ENCODE assay signal across 12 cellular contexts in the genomic region with DNA sequence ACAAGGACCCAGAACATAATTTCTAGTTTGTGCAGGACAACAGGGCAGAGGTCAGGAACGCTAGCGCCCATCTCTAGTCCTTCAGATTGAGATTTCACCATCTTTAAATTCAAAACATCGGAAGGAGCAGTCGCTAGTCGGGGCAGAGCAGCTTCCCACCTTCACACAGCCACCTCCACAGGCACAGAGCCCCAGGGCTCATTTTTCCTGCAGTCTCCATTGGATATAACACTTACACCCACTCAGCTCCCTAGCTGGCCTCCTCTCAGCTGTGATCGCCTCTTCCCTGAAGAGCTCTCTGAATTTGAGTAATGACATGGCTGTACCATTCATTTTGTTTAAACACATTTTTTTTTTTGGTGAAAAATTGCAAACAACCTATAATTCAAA. TPM values are rescaled to one million over a fixed set of nuclear protein-coding genes. Genes with fewer than 3 reads are reported as not detected.
DNase-seq lines count a peak whose midpoint lies in the region; ATAC-seq and TF ChIP-seq lines count a peak whose summit lies in the region.
"Had no signal": no experiment of that assay in that cellular context is flagged by ENCODE, and none has a peak within 500 bp of the region (broad histone marks: within the 10 kb centered on the region; RNA-seq: fewer than 3 reads in every experiment).

No MANE protein-coding gene starts in this region.

- no peaks in the 10 kb centered on the region for H3K79me2 ChIP-seq in HCT116 (ENCODE audit: insufficient read depth, low read length)
- H3K79me2 ChIP-seq in neural progenitor cell (ENCODE audit: low read depth) = no peaks in the 10 kb centered on the region

- peaks cover 2% of the 10 kb centered on the region for H3K36me3 Mint-ChIP-seq in T-helper 1 cell treated with Interleukin-12 subunit alpha and Interleukin-12 subunit beta and Interleukin-4 antibody, amounts not matched to agents 30 μg/mL and 1 μg/mL, for 36 hours (ENCODE audit: low read depth)
- H3K36me3 Mint-ChIP-seq in activated T-helper 1 cell treated with anti-CD3 and anti-CD28 coated beads, Interleukin-12 subunit alpha, Interleukin-12 subunit beta, Interleukin-2, Interleukin-4 antibody, amounts not matched to agents 30 ng/mL and 10 ng/mL and 1 ng/mL, durations not matched to agents 14 hours and 24 hours and 36 hours (ENCODE audit: low read depth) = peaks cover 8% of the 10 kb centered on the region
- peaks cover 1% of the 10 kb centered on the region for H3K36me3 Mint-ChIP-seq in neural progenitor cell

- no peak for TF ChIP-seq RAD21 in HCT116 (IDR thresholded peaks at IDR 0.05; ENCODE audit: low read depth)

- TF ChIP-seq POLR2A in HCT116 (IDR thresholded peaks at IDR 0.05; ENCODE audit: borderline replicate concordance, extremely low read depth, insufficient read depth, insufficient read length) (no peak), GM18505 (IDR thresholded peaks at IDR 0.05; ENCODE audit: borderline replicate concordance, extremely low read depth, insufficient read depth, insufficient read length) (no peak)

- H3K9me2 ChIP-seq in HCT116 (ENCODE audit: insufficient read depth) = no peaks in the 10 kb centered on the region

- H4K20me1 ChIP-seq in HCT116 (ENCODE audit: insufficient read depth) (no peaks in the 10 kb centered on the region), neural progenitor cell (ENCODE audit: low read depth) (peaks cover 9% of the 10 kb centered on the region)

- no peak overlapping the region for H3K27ac ChIP-seq in HCT116 (ENCODE audit: low read depth, low read length)
- no peak overlapping the region for H3K27ac ChIP-seq in neural progenitor cell
- H3K27ac ChIP-seq in lower lobe of right lung = no peak overlapping the region
- H3K27ac ChIP-seq: coronary artery had no signal

- H3K4me3 ChIP-seq in HCT116 (replicated peaks in 1 of 2; ENCODE audit: low read depth in 1 of 2, low read length in 2 of 2) = no peak overlapping the region
- no peak overlapping the region for H3K4me3 ChIP-seq in neural progenitor cell
- no peak overlapping the region for H3K4me3 ChIP-seq in lower lobe of right lung
- H3K4me3 ChIP-seq: coronary artery had no signal

- H3K27me3 ChIP-seq in HCT116 (ENCODE audit: insufficient read depth, low read length) (no peaks in the 10 kb centered on the region), neural progenitor cell (peaks cover 57% of the 10 kb centered on the region), lower lobe of right lung (ENCODE audit: low read depth) (peaks cover 47% of the 10 kb centered on the region)

- DNase-seq in T-helper 1 cell (no peak), HCT116 (ENCODE audit: low read depth, low spot score) (no peak), neural progenitor cell (ENCODE audit: low spot score) (no peak), HuH-7 (ENCODE audit: low spot score) (no peak), lower lobe of right lung (no peak)
- no peak for DNase-seq in activated T-helper 1 cell treated with anti-CD3 and anti-CD28 coated beads, Interleukin-12 subunit alpha, Interleukin-12 subunit beta, Interleukin-2, Interleukin-4 antibody, amounts not matched to agents 30 ng/mL and 10 ng/mL and 1 ng/mL, durations not matched to agents 14 hours and 24 hours and 36 hours (ENCODE audit: low spot score)
- DNase-seq: NCI-H226 had no signal

- no TSS peak for BruUV-seq in HCT116 (replicated peaks; lab: Mats Ljungman, UMichigan)

- POLR2A ChIA-PET in HCT116 (lab: Charles Lee) = interaction anchor here (1.5 kb wide), 1 partner anchor 21 kb away, joined by 5 read pairs; the partner anchor contains the start of gene TJAP1

- peaks cover 29% of the 10 kb centered on the region for H3F3A ChIP-seq in neural progenitor cell (ENCODE audit: low read depth)

- H3K27ac Mint-ChIP-seq in T-helper 1 cell treated with Interleukin-12 subunit alpha and Interleukin-12 subunit beta and Interleukin-4 antibody, amounts not matched to agents 30 μg/mL and 1 μg/mL, for 36 hours = no peak overlapping the region
- H3K27ac Mint-ChIP-seq in activated T-helper 1 cell treated with anti-CD3 and anti-CD28 coated beads, Interleukin-12 subunit alpha, Interleukin-12 subunit beta, Interleukin-2, Interleukin-4 antibody, amounts not matched to agents 30 ng/mL and 10 ng/mL and 1 ng/mL, durations not matched to agents 14 hours and 24 hours and 36 hours = no peak overlapping the region
- no peak overlapping the region for H3K27ac Mint-ChIP-seq in neural progenitor cell

- peaks cover 11% of the 10 kb centered on the region for H3K4me1 Mint-ChIP-seq in T-helper 1 cell treated with Interleukin-12 subunit alpha and Interleukin-12 subunit beta and Interleukin-4 antibody, amounts not matched to agents 30 μg/mL and 1 μg/mL, for 36 hours (ENCODE audit: low read depth)
- H3K4me1 Mint-ChIP-seq in activated T-helper 1 cell treated with anti-CD3 and anti-CD28 coated beads, Interleukin-12 subunit alpha, Interleukin-12 subunit beta, Interleukin-2, Interleukin-4 antibody, amounts not matched to agents 30 ng/mL and 10 ng/mL and 1 ng/mL, durations not matched to agents 14 hours and 24 hours and 36 hours (ENCODE audit: low read depth) = peaks cover 13% of the 10 kb centered on the region
- peaks cover 12% of the 10 kb centered on the region for H3K4me1 Mint-ChIP-seq in neural progenitor cell

- CTCF ChIA-PET in HCT116 (lab: Charles Lee) = interaction anchor here (0.7 to 4.6 kb wide), 10 partner anchors 13 to 630 kb away, joined by 3 to 31 read pairs (median 4); partner anchors contain the start of genes ABCC10, LRRC73 and TJAP1

- H3K36me3 ChIP-seq in HCT116 (ENCODE audit: control insufficient read depth in 1 of 2, insufficient read depth in 2 of 2, low read length in 2 of 2) = no peaks in the 10 kb centered on the region
- no peaks in the 10 kb centered on the region for H3K36me3 ChIP-seq in neural progenitor cell
- H3K36me3 ChIP-seq in lower lobe of right lung = peaks cover 16% of the 10 kb centered on the region

- H3K9ac ChIP-seq in HCT116 (ENCODE audit: low read length) = no peak overlapping the region
- no peak overlapping the region for H3K9ac ChIP-seq in neural progenitor cell

- H3K4me1 ChIP-seq in HCT116 (ENCODE audit: control insufficient read depth in 1 of 2, insufficient read depth in 2 of 2, low read length in 2 of 2) = peaks cover 8 to 39% of the 10 kb centered on the region in 2 experiments; a peak in 3 of 4 replicates
- H3K4me1 ChIP-seq in neural progenitor cell = no peaks in the 10 kb centered on the region
- H3K4me1 ChIP-seq in lower lobe of right lung = peaks cover 11% of the 10 kb centered on the region

- H3K27me3 Mint-ChIP-seq in T-helper 1 cell treated with Interleukin-12 subunit alpha and Interleukin-12 subunit beta and Interleukin-4 antibody, amounts not matched to agents 30 μg/mL and 1 μg/mL, for 36 hours (ENCODE audit: low read depth) = peaks cover 39% of the 10 kb centered on the region
- H3K27me3 Mint-ChIP-seq in activated T-helper 1 cell treated with anti-CD3 and anti-CD28 coated beads, Interleukin-12 subunit alpha, Interleukin-12 subunit beta, Interleukin-2, Interleukin-4 antibody, amounts not matched to agents 30 ng/mL and 10 ng/mL and 1 ng/mL, durations not matched to agents 14 hours and 24 hours and 36 hours (ENCODE audit: insufficient read depth) = peaks cover 40% of the 10 kb centered on the region
- H3K27me3 Mint-ChIP-seq in neural progenitor cell (ENCODE audit: insufficient read depth, low read depth) = peaks cover 29% of the 10 kb centered on the region

- RAD21 ChIA-PET in HCT116 (lab: Charles Lee; ENCODE audit: low non-redundant PET in 1 of 2, low total read pairs in 2 of 2, uncharacterized antibody in 2 of 2, unreplicated experiment in 2 of 2) = interaction anchor here in 1 of 2 experiments (0.7 to 1.2 kb wide), 2 partner anchors 47 to 284 kb away, joined by 3 to 6 read pairs; no protein-coding TSS in a partner anchor

- H3K4me2 ChIP-seq in HCT116 (ENCODE audit: low read length) (peak overlapping the region; percentile 76; the same call in 1 of the 2 replicates), neural progenitor cell (no peak overlapping the region)

- H2AFZ ChIP-seq in HCT116 (ENCODE audit: low read depth, low read length, poor library complexity, severe bottlenecking) (no peak overlapping the region), neural progenitor cell (replicated peaks) (no peak overlapping the region)

- no peak for ATAC-seq in HCT116
- no peak for ATAC-seq in lower lobe of right lung
- ATAC-seq in GM18505 (IDR thresholded peaks at IDR 0.05; ENCODE audit: unreplicated experiment) = no peak

- no peaks in the 10 kb centered on the region for H3K9me3 Mint-ChIP-seq in T-helper 1 cell treated with Interleukin-12 subunit alpha and Interleukin-12 subunit beta and Interleukin-4 antibody, amounts not matched to agents 30 μg/mL and 1 μg/mL, for 36 hours
- no peaks in the 10 kb centered on the region for H3K9me3 Mint-ChIP-seq in activated T-helper 1 cell treated with anti-CD3 and anti-CD28 coated beads, Interleukin-12 subunit alpha, Interleukin-12 subunit beta, Interleukin-2, Interleukin-4 antibody, amounts not matched to agents 30 ng/mL and 10 ng/mL and 1 ng/mL, durations not matched to agents 14 hours and 24 hours and 36 hours
- H3K9me3 Mint-ChIP-seq in neural progenitor cell = no peaks in the 10 kb centered on the region

- intact Hi-C loops in HCT116 (cut with micrococcal nuclease) (no loop called here), lower lobe of right lung (cut with DNase I) (no loop called here)
- intact Hi-C loops in activated T-helper 1 cell treated with anti-CD3 and anti-CD28 coated beads, Interleukin-12 subunit alpha, Interleukin-12 subunit beta, Interleukin-2, Interleukin-4 antibody, amounts not matched to agents 30 ng/mL and 10 ng/mL and 1 ng/mL, durations not matched to agents 14 hours and 24 hours and 36 hours (cut with micrococcal nuclease) = loop anchor here (10.0 kb wide), 1 partner anchor 618 kb away; no protein-coding TSS in a partner anchor

- H3K9me3 ChIP-seq in HCT116 (ENCODE audit: control insufficient read depth in 1 of 2, insufficient read depth in 1 of 2, low read depth in 1 of 2, low read length in 2 of 2) (no peaks in the 10 kb centered on the region), neural progenitor cell (ENCODE audit: low read depth) (no peaks in the 10 kb centered on the region), lower lobe of right lung (no peaks in the 10 kb centered on the region)

- peak overlapping the region; percentile 33 for H3K4me3 Mint-ChIP-seq in T-helper 1 cell treated with Interleukin-12 subunit alpha and Interleukin-12 subunit beta and Interleukin-4 antibody, amounts not matched to agents 30 μg/mL and 1 μg/mL, for 36 hours
- H3K4me3 Mint-ChIP-seq in activated T-helper 1 cell treated with anti-CD3 and anti-CD28 coated beads, Interleukin-12 subunit alpha, Interleukin-12 subunit beta, Interleukin-2, Interleukin-4 antibody, amounts not matched to agents 30 ng/mL and 10 ng/mL and 1 ng/mL, durations not matched to agents 14 hours and 24 hours and 36 hours = peak overlapping the region; percentile 53
- H3K4me3 Mint-ChIP-seq in neural progenitor cell = peak overlapping the region; percentile 91

- TF ChIP-seq CTCF in HCT116 (IDR thresholded peaks at IDR 0.05 in 2 of 3, conservative IDR thresholded peaks at IDR 0.05 in 1 of 3; ENCODE audit: borderline replicate concordance in 1 of 3, insufficient read depth in 1 of 3, low read depth in 2 of 3, low read length in 2 of 3) (no peak), neural progenitor cell (IDR thresholded peaks at IDR 0.05) (no peak), lower lobe of right lung (IDR thresholded peaks at IDR 0.05) (no peak)

RNA-seq across cellular contexts. Expression of gene DLK2, which starts 1.4 kb away (rescaled TPM):
- total RNA-seq in HCT116 (2021; ENCODE audit: unreplicated experiment) = 1.6 TPM
- polyA plus RNA-seq in HCT116 (2012) = 2.7 and 2.8 TPM in 2 replicates
- 1.5 and 2.0 TPM in 2 replicates for total RNA-seq in activated T-helper 1 cell treated with anti-CD3 and anti-CD28 coated beads, Interleukin-12 subunit alpha, Interleukin-12 subunit beta, Interleukin-2, Interleukin-4 antibody, amounts not matched to agents 30 ng/mL and 10 ng/mL and 1 ng/mL, durations not matched to agents 14 hours and 24 hours and 36 hours
- total RNA-seq in neural progenitor cell (ENCODE audit: low replicate concordance) = 1.1 TPM in 1 of 2 replicates, not detected in the other
- 0.53 TPM for total RNA-seq in lower lobe of right lung
- total RNA-seq: mesenteric fat pad had no signal

RNA-seq across cellular contexts. Expression of gene TJAP1, which starts 20.6 kb away (rescaled TPM):
- total RNA-seq in HCT116 (2021; ENCODE audit: unreplicated experiment) (45.2 TPM), neural progenitor cell (ENCODE audit: low replicate concordance) (12.9 and 31.4 TPM in 2 replicates), lower lobe of right lung (34.3 TPM)
- 29.1 and 32.0 TPM in 2 replicates for polyA plus RNA-seq in HCT116 (2012)
- total RNA-seq in activated T-helper 1 cell treated with anti-CD3 and anti-CD28 coated beads, Interleukin-12 subunit alpha, Interleukin-12 subunit beta, Interleukin-2, Interleukin-4 antibody, amounts not matched to agents 30 ng/mL and 10 ng/mL and 1 ng/mL, durations not matched to agents 14 hours and 24 hours and 36 hours = 43.4 and 48.2 TPM in 2 replicates

RNA-seq across cellular contexts. Expression of gene ABCC10, which starts 29.4 kb away (rescaled TPM):
- total RNA-seq in HCT116 (2021; ENCODE audit: unreplicated experiment) = 29.9 TPM
- 14.5 and 16.4 TPM in 2 replicates for polyA plus RNA-seq in HCT116 (2012)
- 40.5 and 43.6 TPM in 2 replicates for total RNA-seq in activated T-helper 1 cell treated with anti-CD3 and anti-CD28 coated beads, Interleukin-12 subunit alpha, Interleukin-12 subunit beta, Interleukin-2, Interleukin-4 antibody, amounts not matched to agents 30 ng/mL and 10 ng/mL and 1 ng/mL, durations not matched to agents 14 hours and 24 hours and 36 hours
- total RNA-seq in neural progenitor cell (ENCODE audit: low replicate concordance) = 10.1 and 14.6 TPM in 2 replicates
- total RNA-seq in lower lobe of right lung = 34.4 TPM

RNA-seq across cellular contexts. Expression of gene LRRC73, which starts 53.4 kb away (rescaled TPM):
- total RNA-seq in HCT116 (2021; ENCODE audit: unreplicated experiment) = 1.2 TPM
- 0.65 and 0.97 TPM in 2 replicates for polyA plus RNA-seq in HCT116 (2012)
- 0.10 and 0.12 TPM in 2 replicates for total RNA-seq in activated T-helper 1 cell treated with anti-CD3 and anti-CD28 coated beads, Interleukin-12 subunit alpha, Interleukin-12 subunit beta, Interleukin-2, Interleukin-4 antibody, amounts not matched to agents 30 ng/mL and 10 ng/mL and 1 ng/mL, durations not matched to agents 14 hours and 24 hours and 36 hours
- total RNA-seq in neural progenitor cell (ENCODE audit: low replicate concordance) = 0.37 TPM in 1 of 2 replicates, not detected in the other
- total RNA-seq in lower lobe of right lung = 1.6 TPM
- polyA plus RNA-seq: GM12878 had no signal

RNA-seq across cellular contexts. Expression of gene YIPF3, which starts 60.0 kb away (rescaled TPM):
- total RNA-seq in HCT116 (2021; ENCODE audit: unreplicated experiment) = 84.5 TPM
- 112 and 118 TPM in 2 replicates for polyA plus RNA-seq in HCT116 (2012)
- total RNA-seq in activated T-helper 1 cell treated with anti-CD3 and anti-CD28 coated beads, Interleukin-12 subunit alpha, Interleukin-12 subunit beta, Interleukin-2, Interleukin-4 antibody, amounts not matched to agents 30 ng/mL and 10 ng/mL and 1 ng/mL, durations not matched to agents 14 hours and 24 hours and 36 hours = 60.2 and 62.5 TPM in 2 replicates
- 102 and 117 TPM in 2 replicates for total RNA-seq in neural progenitor cell (ENCODE audit: low replicate concordance)
- total RNA-seq in lower lobe of right lung = 103 TPM

Comparison
In these comparisons a context has a peak if more than half of its experiments do, and no peak if none do; other contexts are left out.
1. H3K4me3 Mint-ChIP-seq: peak in every context shown above with its lines; median percentile 91 in neural progenitor cell; 53 in activated T-helper 1 cell treated with anti-CD3 and anti-CD28 coated beads, Interleukin-12 subunit alpha, Interleukin-12 subunit beta, Interleukin-2, Interleukin-4 antibody, amounts not matched to agents 30 ng/mL and 10 ng/mL and 1 ng/mL, durations not matched to agents 14 hours and 24 hours and 36 hours; 33 in T-helper 1 cell treated with Interleukin-12 subunit alpha and Interleukin-12 subunit beta and Interleukin-4 antibody, amounts not matched to agents 30 μg/mL and 1 μg/mL, for 36 hours.